Comparison of ENCODE assay signal across 1 cellular context in the genomic region with DNA sequence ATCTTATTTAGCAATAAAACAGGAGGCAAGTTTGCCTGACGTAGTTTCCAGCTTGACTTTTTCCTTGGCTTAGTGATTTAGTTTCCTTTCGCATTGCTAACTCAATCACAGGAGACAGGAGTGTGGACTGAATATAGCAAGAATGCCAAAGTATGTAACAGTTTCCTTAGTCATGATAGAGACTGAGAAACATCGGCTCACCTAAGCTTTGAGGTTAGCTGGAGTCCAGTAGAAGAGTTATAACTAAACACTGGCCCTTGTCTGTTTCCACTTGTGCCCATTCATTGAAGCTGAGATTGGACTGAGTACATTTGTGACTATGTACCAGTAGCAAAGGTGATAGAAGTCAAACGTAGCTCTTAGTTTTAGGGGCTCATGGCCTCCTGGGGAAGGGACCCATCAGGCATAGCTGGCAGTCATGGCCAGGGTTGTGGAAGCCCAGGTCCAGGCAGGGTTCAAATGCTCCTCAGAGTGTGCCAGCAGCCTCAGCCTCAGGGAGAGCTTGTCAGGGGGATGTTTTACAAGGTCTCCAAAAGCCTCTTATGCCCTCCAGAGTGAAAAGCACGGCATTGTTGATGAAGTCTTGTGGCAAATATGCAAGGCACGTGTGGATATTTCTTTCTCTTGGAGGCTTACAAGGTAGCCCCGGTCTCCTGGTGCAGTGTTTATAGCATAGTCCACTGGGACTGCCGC. TPM values are rescaled to one million over a fixed set of nuclear protein-coding genes. Genes with fewer than 3 reads are reported as not detected.
"Had no signal": no experiment of that assay in that cellular context is flagged by ENCODE, and none has a peak within 500 bp of the region (broad histone marks: within the 10 kb centered on the region; RNA-seq: fewer than 3 reads in every experiment).

No MANE protein-coding gene starts in this region.

RNA-seq across cellular contexts. Expression of gene LIMS3, which starts 0.6 kb away (rescaled TPM):
- total RNA-seq: activated B cell treated with CpG ODN at 0.5 μM for 24 hours had no signal
